1 cellular context compared by ENCODE assay signal in genomic region chr2:37181726-37182684, GRCh38.
TF ChIP-seq lines count a peak whose summit lies in the region.

No MANE protein-coding gene starts in this region.

TF ChIP-seq in GM23338, 12 proteins besides CTCF, POLR2A, EP300 and RAD21 (continued from another document):
- no peak for TF ChIP-seq REST (IDR thresholded peaks at IDR 0.05; ENCODE audit: unreplicated experiment)
- TF ChIP-seq POLR2AphosphoS5 (IDR thresholded peaks at IDR 0.05; ENCODE audit: low read depth) = no peak
- TF ChIP-seq ZNF114 (CRISPR knock-in tag; IDR thresholded peaks at IDR 0.05) = no peak
